39 cellular contexts compared by ENCODE assay signal in the genomic region with DNA sequence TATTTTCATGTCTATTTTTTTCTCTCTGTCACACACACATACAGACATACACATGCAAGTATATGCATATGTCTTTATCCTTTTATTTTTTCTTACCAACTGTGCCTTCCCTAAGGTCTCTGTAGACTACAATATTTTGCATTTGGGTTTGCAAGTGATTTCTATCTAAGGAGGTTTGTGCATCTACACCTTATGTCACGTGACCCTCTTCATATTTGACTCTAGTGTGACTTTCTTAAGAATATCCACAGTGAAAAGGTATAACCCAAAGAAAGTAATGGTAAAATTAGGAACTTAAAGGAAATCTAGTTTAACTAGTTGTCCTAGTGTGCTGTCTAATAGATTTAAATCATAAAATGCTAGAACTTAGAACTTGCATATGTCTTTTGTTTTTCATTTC.
"Had no signal": no experiment of that assay in that cellular context is flagged by ENCODE, and none has a peak within 500 bp of the region (broad histone marks: within the 10 kb centered on the region; RNA-seq: fewer than 3 reads in every experiment).

No MANE protein-coding gene starts in this region.

- H3K4me1 ChIP-seq: adrenal gland, ascending aorta, body of pancreas, breast epithelium had no signal

- H3K36me3 ChIP-seq: adrenal gland, ascending aorta, brain microvascular endothelial cell, breast epithelium, cardiac muscle cell had no signal

- H3K36me3 Mint-ChIP-seq: activated naive CD4-positive, alpha-beta T cell treated with anti-CD3 and anti-CD28 coated beads, Interleukin-2, amount 10 ng/mL, durations not matched to agents 7 days and 5 days; activated naive CD4-positive, alpha-beta T cell treated with anti-CD3 and anti-CD28 coated beads, Interleukin-2, amount 50 U/mL, for 24 hours; activated naive CD4-positive, alpha-beta T cell treated with anti-CD3 and anti-CD28 coated beads, Interleukin-2, amount 50 U/mL, for 72 hours; activated naive CD8-positive, alpha-beta T cell; activated naive CD8-positive, alpha-beta T cell treated with anti-CD3 and anti-CD28 coated beads for 36 hours; activated naive CD8-positive, alpha-beta T cell treated with anti-CD3 and anti-CD28 coated beads, Interleukin-2, amount 10 ng/mL, durations not matched to agents 7 days and 5 days; brain had no signal

- H3K27ac Mint-ChIP-seq: activated naive CD4-positive, alpha-beta T cell treated with anti-CD3 and anti-CD28 coated beads, Interleukin-2, amount 10 ng/mL, durations not matched to agents 7 days and 5 days; activated naive CD4-positive, alpha-beta T cell treated with anti-CD3 and anti-CD28 coated beads, Interleukin-2, amount 50 U/mL, for 24 hours; activated naive CD4-positive, alpha-beta T cell treated with anti-CD3 and anti-CD28 coated beads, Interleukin-2, amount 50 U/mL, for 72 hours; activated naive CD8-positive, alpha-beta T cell; activated naive CD8-positive, alpha-beta T cell treated with anti-CD3 and anti-CD28 coated beads for 36 hours; activated naive CD8-positive, alpha-beta T cell treated with anti-CD3 and anti-CD28 coated beads, Interleukin-2, amount 10 ng/mL, durations not matched to agents 7 days and 5 days; activated naive CD8-positive, alpha-beta T cell treated with anti-CD3 and anti-CD28 coated beads, Interleukin-2, amount 50 U/mL, for 24 hours; activated T-cell treated with anti-CD3 and anti-CD28 coated beads, Interleukin-2, amount 50 U/mL, for 24 hours; activated T-cell treated with anti-CD3 and anti-CD28 coated beads, Interleukin-2, amount 50 U/mL, for 72 hours; activated T-helper 1 cell treated with anti-CD3 and anti-CD28 coated beads, Interleukin-12 subunit alpha, Interleukin-12 subunit beta, Interleukin-2, Interleukin-4 antibody, amounts not matched to agents 30 ng/mL and 10 ng/mL and 1 ng/mL, durations not matched to agents 14 hours and 24 hours and 36 hours; activated T-helper 17 cell treated with anti-CD3 and anti-CD28 coated beads, Interleukin-2, amount 50 U/mL, for 72 hours; activated T-helper 2 cell treated with anti-CD3 and anti-CD28 coated beads, Interferon-gamma antibody, Interleukin-2, Interleukin-4, amounts not matched to agents 10 μg/mL and 5 μg/mL and 100 μg/mL, durations not matched to agents 14 hours and 24 hours and 36 hours; brain had no signal

- H3K27me3 ChIP-seq: adrenal gland, ascending aorta, body of pancreas, brain microvascular endothelial cell, breast epithelium, cardiac muscle cell had no signal

- H3K4me3 ChIP-seq: adrenal gland, ascending aorta, body of pancreas, breast epithelium, cardiac muscle cell had no signal

- H3K9me3 ChIP-seq: adrenal gland, ascending aorta, body of pancreas, breast epithelium had no signal

- H3K4me1 Mint-ChIP-seq: activated naive CD4-positive, alpha-beta T cell treated with anti-CD3 and anti-CD28 coated beads, Interleukin-2, amount 10 ng/mL, durations not matched to agents 7 days and 5 days; activated naive CD4-positive, alpha-beta T cell treated with anti-CD3 and anti-CD28 coated beads, Interleukin-2, amount 50 U/mL, for 24 hours; activated naive CD8-positive, alpha-beta T cell treated with anti-CD3 and anti-CD28 coated beads for 36 hours; activated naive CD8-positive, alpha-beta T cell treated with anti-CD3 and anti-CD28 coated beads, Interleukin-2, amount 10 ng/mL, durations not matched to agents 7 days and 5 days; activated naive CD8-positive, alpha-beta T cell treated with anti-CD3 and anti-CD28 coated beads, Interleukin-2, amount 50 U/mL, for 24 hours; activated T-helper 17 cell treated with anti-CD3 and anti-CD28 coated beads, Interleukin-2, amount 50 U/mL, for 72 hours; brain; central memory CD8-positive, alpha-beta T cell had no signal

- H3K9me3 Mint-ChIP-seq: activated naive CD4-positive, alpha-beta T cell treated with anti-CD3 and anti-CD28 coated beads, Interleukin-2, amount 10 ng/mL, durations not matched to agents 7 days and 5 days; activated naive CD4-positive, alpha-beta T cell treated with anti-CD3 and anti-CD28 coated beads, Interleukin-2, amount 50 U/mL, for 24 hours; activated naive CD4-positive, alpha-beta T cell treated with anti-CD3 and anti-CD28 coated beads, Interleukin-2, amount 50 U/mL, for 72 hours; activated naive CD8-positive, alpha-beta T cell treated with anti-CD3 and anti-CD28 coated beads for 36 hours; activated T-cell treated with anti-CD3 and anti-CD28 coated beads, Interleukin-2, amount 50 U/mL, for 24 hours; activated T-cell treated with anti-CD3 and anti-CD28 coated beads, Interleukin-2, amount 50 U/mL, for 4 hours; activated T-helper 1 cell treated with anti-CD3 and anti-CD28 coated beads, Interleukin-12 subunit alpha, Interleukin-12 subunit beta, Interleukin-2, Interleukin-4 antibody, amounts not matched to agents 30 ng/mL and 10 ng/mL and 1 ng/mL, durations not matched to agents 14 hours and 24 hours and 36 hours; activated T-helper 17 cell treated with anti-CD3 and anti-CD28 coated beads, Interleukin-2, amount 50 U/mL, for 72 hours; activated T-helper 2 cell treated with anti-CD3 and anti-CD28 coated beads, Interferon-gamma antibody, Interleukin-2, Interleukin-4, amounts not matched to agents 10 μg/mL and 5 μg/mL and 100 μg/mL, durations not matched to agents 14 hours and 24 hours and 36 hours; central memory CD8-positive, alpha-beta T cell had no signal

- ATAC-seq: activated naive CD4-positive, alpha-beta T cell treated with anti-CD3 and anti-CD28 coated beads, Interleukin-2, amount 50 U/mL, for 72 hours; activated naive CD8-positive, alpha-beta T cell treated with anti-CD3 and anti-CD28 coated beads, Interleukin-2, amount 50 U/mL, for 24 hours; activated T-cell treated with anti-CD3 and anti-CD28 coated beads, Interleukin-2, amount 50 U/mL, for 4 hours; activated T-cell treated with anti-CD3 and anti-CD28 coated beads, Interleukin-2, amount 50 U/mL, for 72 hours; activated T-helper 17 cell treated with anti-CD3 and anti-CD28 coated beads, Interleukin-2, amount 50 U/mL, for 72 hours; body of pancreas had no signal

- H3K27ac ChIP-seq: adrenal gland, ascending aorta, body of pancreas, brain microvascular endothelial cell, breast epithelium, cardiac muscle cell had no signal

- H3K27me3 Mint-ChIP-seq: activated naive CD4-positive, alpha-beta T cell treated with anti-CD3 and anti-CD28 coated beads, Interleukin-2, amount 10 ng/mL, durations not matched to agents 7 days and 5 days; activated naive CD4-positive, alpha-beta T cell treated with anti-CD3 and anti-CD28 coated beads, Interleukin-2, amount 50 U/mL, for 24 hours; activated naive CD8-positive, alpha-beta T cell; activated naive CD8-positive, alpha-beta T cell treated with anti-CD3 and anti-CD28 coated beads for 36 hours; activated naive CD8-positive, alpha-beta T cell treated with anti-CD3 and anti-CD28 coated beads, Interleukin-2, amount 50 U/mL, for 24 hours; activated T-cell treated with anti-CD3 and anti-CD28 coated beads, Interleukin-2, amount 50 U/mL, for 24 hours; activated T-helper 17 cell treated with anti-CD3 and anti-CD28 coated beads, Interleukin-2, amount 50 U/mL, for 72 hours; central memory CD8-positive, alpha-beta T cell had no signal

- DNase-seq: activated effector memory CD4-positive, alpha-beta T cell treated with anti-CD3 and anti-CD28 coated beads, Interleukin-2, amount 50 U/mL, for 16 hours; activated effector memory CD4-positive, alpha-beta T cell treated with Interleukin-2 at 50 U/mL for 16 hours; activated gamma-delta T cell; activated gamma-delta T cell treated with Interleukin-2 at 50 U/mL for 16 hours; activated naive CD4-positive, alpha-beta T cell; activated naive CD4-positive, alpha-beta T cell treated with anti-CD3 and anti-CD28 coated beads, Interleukin-2, amount 10 ng/mL, durations not matched to agents 7 days and 5 days; activated naive CD4-positive, alpha-beta T cell treated with anti-CD3 and anti-CD28 coated beads, Interleukin-2, amount 50 U/mL, for 16 hours; activated naive CD4-positive, alpha-beta T cell treated with Interleukin-2 at 50 U/mL for 16 hours; activated naive CD8-positive, alpha-beta T cell treated with anti-CD3 and anti-CD28 coated beads for 36 hours; activated naive CD8-positive, alpha-beta T cell treated with anti-CD3 and anti-CD28 coated beads, Interleukin-2, amount 10 ng/mL, durations not matched to agents 7 days and 5 days; activated naive CD8-positive, alpha-beta T cell treated with anti-CD3 and anti-CD28 coated beads, Interleukin-2, amount 50 U/mL, for 24 hours; activated T-cell treated with anti-CD3 and anti-CD28 coated beads, Interleukin-2, amount 50 U/mL, for 1 hour; activated T-cell treated with anti-CD3 and anti-CD28 coated beads, Interleukin-2, amount 50 U/mL, for 24 hours; activated T-cell treated with anti-CD3 and anti-CD28 coated beads, Interleukin-2, amount 50 U/mL, for 4 hours; activated T-cell treated with anti-CD3 and anti-CD28 coated beads, Interleukin-2, amount 50 U/mL, for 48 hours; activated T-cell treated with anti-CD3 and anti-CD28 coated beads, Interleukin-2, amount 50 U/mL, for 72 hours; adrenal gland; amniotic stem cell; amygdala; anterior cingulate cortex; aorta; body of pancreas; brain microvascular endothelial cell; caudate nucleus; central memory CD4-positive, alpha-beta T cell; cerebellar nuclear complex had no signal

- FAIRE-seq: astrocyte, bronchial epithelial cell had no signal

- H3K4me3 Mint-ChIP-seq: activated naive CD4-positive, alpha-beta T cell treated with anti-CD3 and anti-CD28 coated beads, Interleukin-2, amount 10 ng/mL, durations not matched to agents 7 days and 5 days; activated naive CD4-positive, alpha-beta T cell treated with anti-CD3 and anti-CD28 coated beads, Interleukin-2, amount 50 U/mL, for 24 hours; activated naive CD8-positive, alpha-beta T cell; activated naive CD8-positive, alpha-beta T cell treated with anti-CD3 and anti-CD28 coated beads for 36 hours; activated naive CD8-positive, alpha-beta T cell treated with anti-CD3 and anti-CD28 coated beads, Interleukin-2, amount 10 ng/mL, durations not matched to agents 7 days and 5 days; activated naive CD8-positive, alpha-beta T cell treated with anti-CD3 and anti-CD28 coated beads, Interleukin-2, amount 50 U/mL, for 24 hours; activated T-cell treated with anti-CD3 and anti-CD28 coated beads, Interleukin-2, amount 50 U/mL, for 24 hours; activated T-cell treated with anti-CD3 and anti-CD28 coated beads, Interleukin-2, amount 50 U/mL, for 4 hours; activated T-cell treated with anti-CD3 and anti-CD28 coated beads, Interleukin-2, amount 50 U/mL, for 72 hours; activated T-helper 1 cell treated with anti-CD3 and anti-CD28 coated beads, Interleukin-12 subunit alpha, Interleukin-12 subunit beta, Interleukin-2, Interleukin-4 antibody, amounts not matched to agents 30 ng/mL and 10 ng/mL and 1 ng/mL, durations not matched to agents 14 hours and 24 hours and 36 hours; activated T-helper 17 cell treated with anti-CD3 and anti-CD28 coated beads, Interleukin-2, amount 50 U/mL, for 72 hours; brain; central memory CD8-positive, alpha-beta T cell had no signal
